Comparison of ENCODE assay signal across 26 cellular contexts in the genomic region with DNA sequence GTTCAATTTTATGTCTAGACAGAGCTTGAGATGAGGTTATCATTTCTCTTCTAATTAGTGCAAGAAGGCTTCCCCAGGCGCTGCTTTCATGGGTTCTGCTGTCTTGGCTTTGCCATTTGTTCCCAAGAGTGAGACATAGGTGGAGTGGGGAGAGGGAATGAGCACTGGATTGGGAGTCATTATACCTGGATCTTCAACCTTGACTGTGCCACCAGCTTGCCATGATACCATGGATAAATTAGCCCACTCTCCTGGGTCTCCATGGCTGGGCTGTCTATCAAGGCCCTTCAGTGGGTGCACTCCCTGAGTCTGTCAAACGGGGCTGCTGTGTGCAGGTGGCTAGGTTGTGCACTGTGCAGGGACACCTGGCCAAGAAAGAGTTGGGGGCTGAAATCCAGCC.
"Had no signal": no experiment of that assay in that cellular context is flagged by ENCODE, and none has a peak within 500 bp of the region (broad histone marks: within the 10 kb centered on the region; RNA-seq: fewer than 3 reads in every experiment).

No MANE protein-coding gene starts in this region.

- H3K27ac Mint-ChIP-seq: activated CD4-positive, alpha-beta memory T cell treated with anti-CD3 and anti-CD28 coated beads, Interleukin-2, amount 10 ng/mL, durations not matched to agents 7 days and 5 days; activated CD4-positive, alpha-beta T cell treated with anti-CD3 and anti-CD28 coated beads for 36 hours; activated CD4-positive, alpha-beta T cell treated with anti-CD3 and anti-CD28 coated beads, Interleukin-2, amount 10 ng/mL, durations not matched to agents 7 days and 5 days; activated naive CD4-positive, alpha-beta T cell treated with anti-CD3 and anti-CD28 coated beads, Interleukin-2, amount 10 ng/mL, durations not matched to agents 7 days and 5 days; activated naive CD8-positive, alpha-beta T cell; activated T-cell treated with anti-CD3 and anti-CD28 coated beads, Interleukin-2, amount 50 U/mL, for 24 hours; activated T-cell treated with anti-CD3 and anti-CD28 coated beads, Interleukin-2, amount 50 U/mL, for 72 hours; effector memory CD8-positive, alpha-beta T cell had no signal

- H3K27ac ChIP-seq: brain microvascular endothelial cell, esophagus muscularis mucosa, foreskin keratinocyte, gastrocnemius medialis had no signal

- H3K36me3 ChIP-seq: brain microvascular endothelial cell, esophagus muscularis mucosa, gastrocnemius medialis had no signal

- H3K36me3 Mint-ChIP-seq: activated naive CD4-positive, alpha-beta T cell treated with anti-CD3 and anti-CD28 coated beads, Interleukin-2, amount 10 ng/mL, durations not matched to agents 7 days and 5 days; activated naive CD8-positive, alpha-beta T cell had no signal

- DNase-seq: activated CD4-positive, alpha-beta memory T cell treated with anti-CD3 and anti-CD28 coated beads, Interleukin-2, amount 10 ng/mL, durations not matched to agents 7 days and 5 days; activated CD4-positive, alpha-beta T cell treated with anti-CD3 and anti-CD28 coated beads for 36 hours; activated CD4-positive, alpha-beta T cell treated with anti-CD3 and anti-CD28 coated beads, Interleukin-2, amount 10 ng/mL, durations not matched to agents 7 days and 5 days; activated CD4-positive, alpha-beta T cell treated with anti-CD3 and anti-CD28 coated beads, Interleukin-2, amount 50 U/mL, for 4 hours; activated CD4-positive, CD25-positive, alpha-beta regulatory T cell; activated CD4-positive, CD25-positive, alpha-beta regulatory T cell treated with anti-CD3 and anti-CD28 coated beads, Interleukin-2, amount 50 U/mL, for 72 hours; activated CD8-positive, alpha-beta memory T cell treated with anti-CD3 and anti-CD28 coated beads, Interleukin-2, amount 50 U/mL, for 48 hours; activated naive CD4-positive, alpha-beta T cell treated with anti-CD3 and anti-CD28 coated beads, Interleukin-2, amount 10 ng/mL, durations not matched to agents 7 days and 5 days; activated T-cell treated with anti-CD3 and anti-CD28 coated beads for 4 hours; activated T-cell treated with anti-CD3 and anti-CD28 coated beads, Interleukin-2, amount 50 U/mL, for 24 hours; activated T-cell treated with anti-CD3 and anti-CD28 coated beads, Interleukin-2, amount 50 U/mL, for 72 hours; amniotic stem cell; anterior cingulate cortex; brain microvascular endothelial cell; cortex of kidney; dermis blood vessel endothelial cell; effector CD4-positive, alpha-beta T cell; effector memory CD8-positive, alpha-beta T cell; erythroblast; foreskin keratinocyte; gastrocnemius medialis; glutamatergic neuron; T-helper 2 cell had no signal

- ATAC-seq: activated CD4-positive, alpha-beta T cell treated with anti-CD3 and anti-CD28 coated beads for 36 hours; activated T-cell treated with anti-CD3 and anti-CD28 coated beads, Interleukin-2, amount 50 U/mL, for 72 hours; effector memory CD8-positive, alpha-beta T cell; foreskin keratinocyte; gastrocnemius medialis had no signal

- H3K4me1 Mint-ChIP-seq: activated CD4-positive, alpha-beta T cell treated with anti-CD3 and anti-CD28 coated beads, Interleukin-2, amount 10 ng/mL, durations not matched to agents 7 days and 5 days had no signal

- H3K9me3 Mint-ChIP-seq: activated CD4-positive, alpha-beta memory T cell treated with anti-CD3 and anti-CD28 coated beads, Interleukin-2, amount 10 ng/mL, durations not matched to agents 7 days and 5 days; activated CD4-positive, alpha-beta T cell treated with anti-CD3 and anti-CD28 coated beads, Interleukin-2, amount 10 ng/mL, durations not matched to agents 7 days and 5 days; activated naive CD4-positive, alpha-beta T cell treated with anti-CD3 and anti-CD28 coated beads, Interleukin-2, amount 10 ng/mL, durations not matched to agents 7 days and 5 days; activated T-cell treated with anti-CD3 and anti-CD28 coated beads, Interleukin-2, amount 50 U/mL, for 24 hours; activated T-cell treated with anti-CD3 and anti-CD28 coated beads, Interleukin-2, amount 50 U/mL, for 72 hours; central memory CD8-positive, alpha-beta T cell; effector memory CD8-positive, alpha-beta T cell had no signal

- H3K4me3 Mint-ChIP-seq: activated CD4-positive, alpha-beta memory T cell treated with anti-CD3 and anti-CD28 coated beads, Interleukin-2, amount 10 ng/mL, durations not matched to agents 7 days and 5 days; activated CD4-positive, alpha-beta T cell treated with anti-CD3 and anti-CD28 coated beads for 36 hours; activated CD4-positive, alpha-beta T cell treated with anti-CD3 and anti-CD28 coated beads, Interleukin-2, amount 10 ng/mL, durations not matched to agents 7 days and 5 days; activated naive CD4-positive, alpha-beta T cell treated with anti-CD3 and anti-CD28 coated beads, Interleukin-2, amount 10 ng/mL, durations not matched to agents 7 days and 5 days; activated naive CD8-positive, alpha-beta T cell; activated T-cell treated with anti-CD3 and anti-CD28 coated beads, Interleukin-2, amount 50 U/mL, for 24 hours; activated T-cell treated with anti-CD3 and anti-CD28 coated beads, Interleukin-2, amount 50 U/mL, for 72 hours; central memory CD8-positive, alpha-beta T cell; effector memory CD8-positive, alpha-beta T cell had no signal

- H3K4me3 ChIP-seq: esophagus muscularis mucosa, gastrocnemius medialis had no signal

- H3K4me1 ChIP-seq: foreskin keratinocyte, gastrocnemius medialis had no signal

- H3K9me3 ChIP-seq: esophagus muscularis mucosa, gastrocnemius medialis had no signal
